1 cellular context compared by ENCODE assay signal in the genomic region with DNA sequence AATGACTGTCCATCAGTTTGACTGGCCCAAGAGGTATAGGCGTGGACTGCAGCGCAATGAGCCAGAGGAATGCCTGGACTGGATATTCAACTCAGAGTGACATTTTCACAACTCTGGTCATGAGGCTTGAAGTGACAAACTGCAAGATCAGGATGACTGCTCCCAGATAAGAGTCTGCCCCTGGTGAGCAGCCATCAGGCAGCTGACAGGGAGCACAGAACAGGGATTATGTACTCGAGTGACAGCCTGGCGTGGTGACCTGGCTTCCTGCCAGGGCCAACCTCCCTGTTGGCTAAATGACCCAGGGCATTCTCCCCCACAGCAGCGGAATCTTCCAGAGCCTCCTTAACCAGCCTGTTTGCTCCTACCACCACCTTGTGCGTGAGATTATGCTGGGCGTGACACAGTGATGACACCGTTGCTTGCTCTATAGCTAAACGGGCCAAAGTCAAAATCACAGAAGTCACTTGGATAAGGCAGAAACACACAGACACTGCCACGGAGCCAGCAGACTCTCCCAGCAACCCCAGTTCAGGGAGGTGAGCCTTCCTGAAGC.
A peak's percentile ranks its signal among the peaks of the same experiment; 100 is the strongest.
TF ChIP-seq lines count a peak whose summit lies in the region.

No MANE protein-coding gene starts in this region.

TF ChIP-seq in HepG2, 621 proteins besides CTCF, POLR2A, EP300 and RAD21 (continued from another document):
- TF ChIP-seq TFE3 (CRISPR knock-in tag; IDR thresholded peaks at IDR 0.05) = peak; percentile 68
- TF ChIP-seq, protein P1, sequence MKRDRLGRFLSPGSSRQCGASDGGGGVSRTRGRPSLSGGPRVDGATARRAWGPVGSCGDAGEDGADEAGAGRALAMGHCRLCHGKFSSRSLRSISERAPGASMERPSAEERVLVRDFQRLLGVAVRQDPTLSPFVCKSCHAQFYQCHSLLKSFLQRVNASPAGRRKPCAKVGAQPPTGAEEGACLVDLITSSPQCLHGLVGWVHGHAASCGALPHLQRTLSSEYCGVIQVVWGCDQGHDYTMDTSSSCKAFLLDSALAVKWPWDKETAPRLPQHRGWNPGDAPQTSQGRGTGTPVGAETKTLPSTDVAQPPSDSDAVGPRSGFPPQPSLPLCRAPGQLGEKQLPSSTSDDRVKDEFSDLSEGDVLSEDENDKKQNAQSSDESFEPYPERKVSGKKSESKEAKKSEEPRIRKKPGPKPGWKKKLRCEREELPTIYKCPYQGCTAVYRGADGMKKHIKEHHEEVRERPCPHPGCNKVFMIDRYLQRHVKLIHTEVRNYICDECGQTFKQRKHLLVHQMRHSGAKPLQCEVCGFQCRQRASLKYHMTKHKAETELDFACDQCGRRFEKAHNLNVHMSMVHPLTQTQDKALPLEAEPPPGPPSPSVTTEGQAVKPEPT (CRISPR knock-in tag; IDR thresholded peaks at IDR 0.05; ENCODE audit: low read depth) = no peak
- no peak for TF ChIP-seq NFE2L2 (IDR thresholded peaks at IDR 0.05; ENCODE audit: low read length)
- TF ChIP-seq, protein P2, sequence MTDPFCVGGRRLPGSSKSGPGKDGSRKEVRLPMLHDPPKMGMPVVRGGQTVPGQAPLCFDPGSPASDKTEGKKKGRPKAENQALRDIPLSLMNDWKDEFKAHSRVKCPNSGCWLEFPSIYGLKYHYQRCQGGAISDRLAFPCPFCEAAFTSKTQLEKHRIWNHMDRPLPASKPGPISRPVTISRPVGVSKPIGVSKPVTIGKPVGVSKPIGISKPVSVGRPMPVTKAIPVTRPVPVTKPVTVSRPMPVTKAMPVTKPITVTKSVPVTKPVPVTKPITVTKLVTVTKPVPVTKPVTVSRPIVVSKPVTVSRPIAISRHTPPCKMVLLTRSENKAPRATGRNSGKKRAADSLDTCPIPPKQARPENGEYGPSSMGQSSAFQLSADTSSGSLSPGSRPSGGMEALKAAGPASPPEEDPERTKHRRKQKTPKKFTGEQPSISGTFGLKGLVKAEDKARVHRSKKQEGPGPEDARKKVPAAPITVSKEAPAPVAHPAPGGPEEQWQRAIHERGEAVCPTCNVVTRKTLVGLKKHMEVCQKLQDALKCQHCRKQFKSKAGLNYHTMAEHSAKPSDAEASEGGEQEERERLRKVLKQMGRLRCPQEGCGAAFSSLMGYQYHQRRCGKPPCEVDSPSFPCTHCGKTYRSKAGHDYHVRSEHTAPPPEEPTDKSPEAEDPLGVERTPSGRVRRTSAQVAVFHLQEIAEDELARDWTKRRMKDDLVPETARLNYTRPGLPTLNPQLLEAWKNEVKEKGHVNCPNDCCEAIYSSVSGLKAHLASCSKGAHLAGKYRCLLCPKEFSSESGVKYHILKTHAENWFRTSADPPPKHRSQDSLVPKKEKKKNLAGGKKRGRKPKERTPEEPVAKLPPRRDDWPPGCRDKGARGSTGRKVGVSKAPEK (CRISPR knock-in tag; IDR thresholded peaks at IDR 0.05; ENCODE audit: borderline replicate concordance) = no peak
- no peak for TF ChIP-seq TGIF2 (CRISPR knock-in tag; IDR thresholded peaks at IDR 0.05)
- TF ChIP-seq FOXA3 (CRISPR knock-in tag; IDR thresholded peaks at IDR 0.05) = no peak
- TF ChIP-seq MBNL3 (CRISPR knock-in tag; conservative IDR thresholded peaks at IDR 0.05) = no peak
- TF ChIP-seq IRX3 (CRISPR knock-in tag; IDR thresholded peaks at IDR 0.05; ENCODE audit: borderline replicate concordance, low read depth) = no peak
- no peak for TF ChIP-seq ZNF333 (CRISPR knock-in tag; IDR thresholded peaks at IDR 0.05; ENCODE audit: borderline replicate concordance)
- TF ChIP-seq MTERF4 (CRISPR knock-in tag; IDR thresholded peaks at IDR 0.05) = no peak
- TF ChIP-seq REPIN1 (CRISPR knock-in tag; IDR thresholded peaks at IDR 0.05; ENCODE audit: borderline replicate concordance, low read depth) = no peak
- TF ChIP-seq, protein P3, sequence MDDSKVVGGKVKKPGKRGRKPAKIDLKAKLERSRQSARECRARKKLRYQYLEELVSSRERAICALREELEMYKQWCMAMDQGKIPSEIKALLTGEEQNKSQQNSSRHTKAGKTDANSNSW (CRISPR knock-in tag; IDR thresholded peaks at IDR 0.05; ENCODE audit: borderline replicate concordance) = no peak
- TF ChIP-seq FOXO1 (CRISPR knock-in tag; IDR thresholded peaks at IDR 0.05) = peak; percentile 14; the same call in 1 of the 2 replicates
- TF ChIP-seq ZNF382 (CRISPR knock-in tag; IDR thresholded peaks at IDR 0.05; ENCODE audit: borderline replicate concordance) = no peak
- no peak for TF ChIP-seq NR1H2 (CRISPR knock-in tag; IDR thresholded peaks at IDR 0.05; ENCODE audit: borderline replicate concordance, low read depth)
- TF ChIP-seq, protein P4, sequence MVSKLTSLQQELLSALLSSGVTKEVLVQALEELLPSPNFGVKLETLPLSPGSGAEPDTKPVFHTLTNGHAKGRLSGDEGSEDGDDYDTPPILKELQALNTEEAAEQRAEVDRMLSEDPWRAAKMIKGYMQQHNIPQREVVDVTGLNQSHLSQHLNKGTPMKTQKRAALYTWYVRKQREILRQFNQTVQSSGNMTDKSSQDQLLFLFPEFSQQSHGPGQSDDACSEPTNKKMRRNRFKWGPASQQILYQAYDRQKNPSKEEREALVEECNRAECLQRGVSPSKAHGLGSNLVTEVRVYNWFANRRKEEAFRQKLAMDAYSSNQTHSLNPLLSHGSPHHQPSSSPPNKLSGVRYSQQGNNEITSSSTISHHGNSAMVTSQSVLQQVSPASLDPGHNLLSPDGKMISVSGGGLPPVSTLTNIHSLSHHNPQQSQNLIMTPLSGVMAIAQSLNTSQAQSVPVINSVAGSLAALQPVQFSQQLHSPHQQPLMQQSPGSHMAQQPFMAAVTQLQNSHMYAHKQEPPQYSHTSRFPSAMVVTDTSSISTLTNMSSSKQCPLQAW (CRISPR knock-in tag; IDR thresholded peaks at IDR 0.05) = no peak
- TF ChIP-seq MAFF (IDR thresholded peaks at IDR 0.05; ENCODE audit: low read depth, low read length) = no peak
- no peak for TF ChIP-seq SRY (CRISPR knock-in tag; IDR thresholded peaks at IDR 0.05)
- TF ChIP-seq ZNF17 (CRISPR knock-in tag; IDR thresholded peaks at IDR 0.05) = no peak
- no peak for TF ChIP-seq ZNF674 (CRISPR knock-in tag; IDR thresholded peaks at IDR 0.05; ENCODE audit: low read depth)
- TF ChIP-seq MATR3 (CRISPR knock-in tag; IDR thresholded peaks at IDR 0.05) = no peak
- TF ChIP-seq MTF1 (CRISPR knock-in tag; IDR thresholded peaks at IDR 0.05) = no peak
- TF ChIP-seq ETV5 (CRISPR knock-in tag; IDR thresholded peaks at IDR 0.05; ENCODE audit: borderline replicate concordance) = no peak
- TF ChIP-seq MED1 (CRISPR knock-in tag; IDR thresholded peaks at IDR 0.05) = 0 out of 2 replicates have a peak, but pooled peaks have one; percentile 36
- TF ChIP-seq AGO1 (IDR thresholded peaks at IDR 0.05; ENCODE audit: low read depth, low read length, poor library complexity, severe bottlenecking) = no peak
- no peak for TF ChIP-seq RERE (CRISPR knock-in tag; IDR thresholded peaks at IDR 0.05; ENCODE audit: low read depth)
